ENCODE assay signal across 8 cellular contexts in genomic region chr15:77910030-77910911, GRCh38.
DNase-seq lines count a peak whose midpoint lies in the region; ATAC-seq, FAIRE-seq and TF ChIP-seq lines count a peak whose summit lies in the region.
"Not testable (repeated sequence)": the region's sequence is repeated elsewhere in the genome, so short reads cannot be mapped to it uniquely, and the experiment has no call there.

No MANE protein-coding gene starts in this region.

- H3K9me3 ChIP-seq in CD4-positive, CD25-positive, alpha-beta regulatory T cell (ENCODE audit: control insufficient read depth in 2 of 2, low read length in 2 of 2); astrocyte (ENCODE audit: insufficient read depth, low read depth, low read length): not testable (repeated sequence)

- not testable (repeated sequence) for H3K27me3 ChIP-seq in CD4-positive, CD25-positive, alpha-beta regulatory T cell (ENCODE audit: control insufficient read depth, insufficient read depth, low read length); astrocyte (ENCODE audit: insufficient read depth, low read length)

- H3K4me2 ChIP-seq in astrocyte (ENCODE audit: low read length), result peak overlapping the region; percentile 87

- H3K27ac ChIP-seq in CD4-positive, CD25-positive, alpha-beta regulatory T cell (ENCODE audit: insufficient read depth, low read length, poor library complexity, severe bottlenecking); astrocyte (ENCODE audit: low read depth, low read length): not testable (repeated sequence)

- not testable (repeated sequence) for FAIRE-seq in astrocyte (lab: Jason Lieb, UNC)

- H3K4me1 ChIP-seq in CD4-positive, CD25-positive, alpha-beta regulatory T cell (ENCODE audit: control insufficient read depth, insufficient read depth, low read length, poor library complexity, severe bottlenecking); astrocyte (ENCODE audit: insufficient read depth, low read length): not testable (repeated sequence)

- intact Hi-C loops in Right ventricle myocardium superior (cut with DNase I), result not testable (repeated sequence)

- H3K4me3 Mint-ChIP-seq in CD4-positive, CD25-positive, alpha-beta regulatory T cell, result peak overlapping the region; percentile 18 to 89 (median 68)
- H3K4me3 Mint-ChIP-seq in WTC11 (peak overlapping the region; percentile 62), astrocyte (ENCODE audit: unreplicated experiment) (peak overlapping the region; percentile 75), nephron (peak overlapping the region; percentile 74 to 77 (median 76))

- H3K4me1 Mint-ChIP-seq in CD4-positive, CD25-positive, alpha-beta regulatory T cell; nephron: not testable (repeated sequence)
- H3K4me1 Mint-ChIP-seq in WTC11 (peaks cover 17% of the 10 kb centered on the region), astrocyte (ENCODE audit: low read depth, unreplicated experiment) (peaks cover 18% of the 10 kb centered on the region)

- peak overlapping the region; percentile 69 for H3K9ac ChIP-seq in astrocyte (ENCODE audit: low read length)

- peak overlapping the region; percentile 88 for H2AFZ ChIP-seq in astrocyte (ENCODE audit: low read depth, low read length)

- POLR2A ChIA-PET in WTC11 (lab: Charles Lee), result not testable (repeated sequence)

- not testable (repeated sequence) for H3K36me3 Mint-ChIP-seq in CD4-positive, CD25-positive, alpha-beta regulatory T cell; WTC11; astrocyte (ENCODE audit: low read depth, unreplicated experiment); nephron (ENCODE audit: low read depth)

- H3K36me3 ChIP-seq in CD4-positive, CD25-positive, alpha-beta regulatory T cell (ENCODE audit: control insufficient read depth, insufficient read depth, low read length); astrocyte (ENCODE audit: insufficient read depth, low read length): not testable (repeated sequence)

- not testable (repeated sequence) for H3K79me2 ChIP-seq in astrocyte (ENCODE audit: insufficient read depth, low read length)

- CTCF ChIA-PET in WTC11 (lab: Charles Lee), result interaction anchor here (0.6 to 3.3 kb wide), 32 partner anchors 8 to 827 kb away, joined by 3 to 33 read pairs (median 4); no protein-coding TSS in a partner anchor

- H3K4me3 ChIP-seq in CD4-positive, CD25-positive, alpha-beta regulatory T cell (ENCODE audit: low read depth, low read length), result peak overlapping the region; percentile 64
- H3K4me3 ChIP-seq in astrocyte (ENCODE audit: insufficient read depth, low read depth, low read length), result peak overlapping the region; percentile 47

- peak; percentile 89 for TF ChIP-seq CTCF in WTC11 (IDR thresholded peaks at IDR 0.05)
- peak; percentile 56 for TF ChIP-seq CTCF in astrocyte (IDR thresholded peaks at IDR 0.05; ENCODE audit: insufficient read depth, low read depth, low read length)
- peak; percentile 45 to 68 (median 49) for TF ChIP-seq CTCF in nephron (IDR thresholded peaks at IDR 0.05; ENCODE audit: unreplicated experiment in 3 of 3)

- H3K9me3 Mint-ChIP-seq in CD4-positive, CD25-positive, alpha-beta regulatory T cell; WTC11; astrocyte (ENCODE audit: unreplicated experiment); nephron: not testable (repeated sequence)

- not testable (repeated sequence) for H4K20me1 ChIP-seq in astrocyte (ENCODE audit: insufficient read depth, low read length)

- H3K27me3 Mint-ChIP-seq in CD4-positive, CD25-positive, alpha-beta regulatory T cell, result peaks cover 17% of the 10 kb centered on the region
- not testable (repeated sequence) for H3K27me3 Mint-ChIP-seq in WTC11 (ENCODE audit: low read depth); nephron (ENCODE audit: low read depth)
- peaks cover 12% of the 10 kb centered on the region for H3K27me3 Mint-ChIP-seq in astrocyte (ENCODE audit: low read depth, unreplicated experiment)

- H3K27ac Mint-ChIP-seq in CD4-positive, CD25-positive, alpha-beta regulatory T cell; WTC11: not testable (repeated sequence)
- H3K27ac Mint-ChIP-seq in astrocyte (ENCODE audit: unreplicated experiment), result peak overlapping the region; percentile 78
- peak overlapping the region in 1 of 3 experiments; percentile 2 for H3K27ac Mint-ChIP-seq in nephron

- peak; percentile 77 to 86 for ATAC-seq in CD4-positive, CD25-positive, alpha-beta regulatory T cell (ENCODE audit: low read depth in 2 of 2)
- peak; percentile 62 for ATAC-seq in HG03175 (IDR thresholded peaks at IDR 0.05; ENCODE audit: unreplicated experiment)
- ATAC-seq in WTC11, result peak; percentile 53
- peak; percentile 82 for ATAC-seq in Right ventricle myocardium superior (ENCODE audit: poor library complexity)

- DNase-seq in CD4-positive, CD25-positive, alpha-beta regulatory T cell, result peak; percentile 58 to 84 (median 70)
- DNase-seq in NCI-H526 (lab: John Stamatoyannopoulos, UW), result peak; percentile 73 to 90
- peak; percentile 85 for DNase-seq in WTC11 (ENCODE audit: low spot score)
- DNase-seq in astrocyte (ENCODE audit: low read depth), result peak; percentile 60
- peak; percentile 86 for DNase-seq in Right ventricle myocardium superior
- peak; percentile 47 to 58 for DNase-seq in stimulated activated CD8-positive, alpha-beta memory T cell treated with anti-CD3 and anti-CD28 coated beads, Interleukin-15, amount 100 ng/mL, for 4 hours (ENCODE audit: low read depth in 2 of 2)
